In genomic region chr16:11255737-11256656, GRCh38 we compare ENCODE assay signal across 8 cellular contexts. TPM values are rescaled to one million over a fixed set of nuclear protein-coding genes. Genes with fewer than 3 reads are reported as not detected.
A peak's percentile ranks its signal among the peaks of the same experiment; 100 is the strongest.
DNase-seq lines count a peak whose midpoint lies in the region; ATAC-seq and TF ChIP-seq lines count a peak whose summit lies in the region.

Gene SOCS1, minus strand, starts transcription at chr16:11256204. Its CDS starts 726 bp downstream, at chr16:11255478.

- DNase-seq in DMS53 (lab: John Stamatoyannopoulos, UW) (peak; percentile 86), HuH-7.5 (ENCODE audit: low spot score) (peak; percentile 89), Panc1 (ENCODE audit: low read depth, low spot score) (no peak), activated T-helper 1 cell treated with Interleukin-2 at 50 U/mL for 16 hours (ENCODE audit: low read depth) (peak; percentile 85), fibroblast of mammary gland (ENCODE audit: low read depth) (peak; percentile 67), natural killer cell (peak; percentile 86)
- peak; percentile 88 for DNase-seq in stimulated activated naive B cell treated with anti-CD40 and anti-IgM and Interleukin-4, amounts not matched to agents 10 μg/mL and 1 μg/mL and 100 μg/mL, for 72 hours

- H3K27ac ChIP-seq in Panc1 (ENCODE audit: low read length), result peak within 1 kb of the TSS; percentile 83

- no TSS peak for BruUV-seq in Panc1 (replicated peaks; lab: Mats Ljungman, UMichigan)

- in situ Hi-C loops in Panc1 (cut with HindIII; ENCODE audit: low pct_unique_long_range_greater_than_20kb, low sequenced_read_pairs), result no loop called here

- H3K4me3 ChIP-seq in Panc1 (ENCODE audit: low read depth in 2 of 2, low read length in 2 of 2) (peak within 1 kb of the TSS; percentile 70 to 78), fibroblast of mammary gland (ENCODE audit: control insufficient read depth, low read depth, low read length) (peak within 1 kb of the TSS; percentile 75)

- no peaks in the 10 kb centered on the region for H3K36me3 Mint-ChIP-seq in natural killer cell
- peaks cover 35 to 47% of the 10 kb centered on the region in 2 donors for H3K36me3 Mint-ChIP-seq in stimulated activated naive B cell treated with anti-CD40 and anti-IgM and Interleukin-4, amounts not matched to agents 10 μg/mL and 1 μg/mL and 100 μg/mL, for 72 hours

- no peaks in the 10 kb centered on the region for H3K27me3 Mint-ChIP-seq in natural killer cell (ENCODE audit: low read depth in 2 of 2)
- H3K27me3 Mint-ChIP-seq in stimulated activated naive B cell treated with anti-CD40 and anti-IgM and Interleukin-4, amounts not matched to agents 10 μg/mL and 1 μg/mL and 100 μg/mL, for 72 hours, result no peaks in the 10 kb centered on the region

- ATAC-seq in GM21528 (IDR thresholded peaks at IDR 0.05; ENCODE audit: low FRiP score, unreplicated experiment) (peak; percentile 57), Panc1 (peak; percentile 85), natural killer cell (peak; percentile 61 to 86 (median 72))
- ATAC-seq in stimulated activated naive B cell treated with anti-CD40 and anti-IgM and Interleukin-4, amounts not matched to agents 10 μg/mL and 1 μg/mL and 100 μg/mL, for 72 hours (replicated peaks), result peak; percentile 55 to 56

- peak; percentile 98 for TF ChIP-seq CTCF in Panc1 (IDR thresholded peaks at IDR 0.05)
- TF ChIP-seq CTCF in fibroblast of mammary gland (conservative IDR thresholded peaks at IDR 0.05; ENCODE audit: control insufficient read depth, insufficient read depth, low read depth, low read length), result peak; percentile 32
- TF ChIP-seq CTCF in natural killer cell (IDR thresholded peaks at IDR 0.05), result peak; percentile 91

- no peaks in the 10 kb centered on the region for H3K36me3 ChIP-seq in Panc1 (ENCODE audit: control insufficient read depth, insufficient read depth, low read length)

- H3K4me3 Mint-ChIP-seq in natural killer cell, result peak within 1 kb of the TSS; percentile 98
- peak within 1 kb of the TSS; percentile 96 to 100 for H3K4me3 Mint-ChIP-seq in stimulated activated naive B cell treated with anti-CD40 and anti-IgM and Interleukin-4, amounts not matched to agents 10 μg/mL and 1 μg/mL and 100 μg/mL, for 72 hours

- peaks cover 39 to 54% of the 10 kb centered on the region in 2 donors for H3K4me1 Mint-ChIP-seq in natural killer cell
- H3K4me1 Mint-ChIP-seq in stimulated activated naive B cell treated with anti-CD40 and anti-IgM and Interleukin-4, amounts not matched to agents 10 μg/mL and 1 μg/mL and 100 μg/mL, for 72 hours, result peaks cover 47 to 67% of the 10 kb centered on the region in 2 donors

- POLR2A ChIA-PET in Panc1 (lab: Charles Lee), result interaction anchor here (0.6 to 1.3 kb wide), 12 partner anchors 10 to 289 kb away, joined by 3 to 8 read pairs (median 4); no protein-coding TSS in a partner anchor

- intact Hi-C loops in Panc1 (cut with micrococcal nuclease; ENCODE audit: unreplicated experiment) (loop anchor here (5.0 kb wide), 2 partner anchors 101 to 304 kb away; no protein-coding TSS in a partner anchor), natural killer cell (cut with micrococcal nuclease) (loop anchor here (2.0 to 10.0 kb wide), 2 partner anchors 141 to 203 kb away; no protein-coding TSS in a partner anchor)

- CTCF ChIA-PET in Panc1 (lab: Charles Lee), result interaction anchor here (0.5 to 2.3 kb wide), 20 partner anchors 9 to 292 kb away, joined by 3 to 17 read pairs (median 4); no protein-coding TSS in a partner anchor

- H3K9me3 Mint-ChIP-seq in natural killer cell, result no peaks in the 10 kb centered on the region
- no peaks in the 10 kb centered on the region for H3K9me3 Mint-ChIP-seq in stimulated activated naive B cell treated with anti-CD40 and anti-IgM and Interleukin-4, amounts not matched to agents 10 μg/mL and 1 μg/mL and 100 μg/mL, for 72 hours

- H3K27me3 ChIP-seq in Panc1 (ENCODE audit: control insufficient read depth, insufficient read depth, low read length), result no peaks in the 10 kb centered on the region

- no peaks in the 10 kb centered on the region for H3K9me3 ChIP-seq in Panc1 (ENCODE audit: control insufficient read depth, insufficient read depth, low read depth, low read length)

- H3K4me1 ChIP-seq in Panc1 (ENCODE audit: control insufficient read depth, insufficient read depth, low read length), result peaks cover 15% of the 10 kb centered on the region

- peak within 1 kb of the TSS; percentile 93 to 96 for H3K27ac Mint-ChIP-seq in natural killer cell
- H3K27ac Mint-ChIP-seq in stimulated activated naive B cell treated with anti-CD40 and anti-IgM and Interleukin-4, amounts not matched to agents 10 μg/mL and 1 μg/mL and 100 μg/mL, for 72 hours, result peak within 1 kb of the TSS; percentile 100

RNA-seq across cellular contexts. Expression of gene SOCS1, which starts in this region (rescaled TPM):
- 4.8 TPM for total RNA-seq in Panc1 (2021; ENCODE audit: unreplicated experiment)
- 3.8 TPM for polyA plus RNA-seq in Panc1 (2012; ENCODE audit: insufficient read length)
- total RNA-seq in natural killer cell, result 10 to 100 TPM; 21.7 to 74.7 (median 27.2) TPM

Comparison
In these comparisons a context has a peak if more than half of its experiments do, and no peak if none do; other contexts are left out.
1. CTCF ChIP-seq: peak in every context shown above with its lines; median percentile 98 in Panc1; 91 in natural killer cell; 32 in fibroblast of mammary gland.